Comparison of ENCODE assay signal across 17 cellular contexts in genomic region chr1:113879459-113880038, GRCh38. TPM values are rescaled to one million over a fixed set of nuclear protein-coding genes. Genes with fewer than 3 reads are reported as not detected.
DNase-seq lines count a peak whose midpoint lies in the region; ATAC-seq, FAIRE-seq and TF ChIP-seq lines count a peak whose summit lies in the region.
"Had no signal": no experiment of that assay in that cellular context is flagged by ENCODE, and none has a peak within 500 bp of the region (broad histone marks: within the 10 kb centered on the region; RNA-seq: fewer than 3 reads in every experiment).

No MANE protein-coding gene starts in this region.

- no peaks in the 10 kb centered on the region for H3K36me3 Mint-ChIP-seq in neural progenitor cell

- BruUV-seq in A673 (replicated peaks; lab: Mats Ljungman, UMichigan): no TSS peak

- no peak overlapping the region for H2BK120ac ChIP-seq in H1 (replicated peaks; ENCODE audit: low read depth, low read length)

- H3K36me3 ChIP-seq in H1 (ENCODE audit: control insufficient read depth in 2 of 4, insufficient read depth in 4 of 4, low read length in 3 of 4) (no peaks in the 10 kb centered on the region), neural progenitor cell (no peaks in the 10 kb centered on the region), A673 (ENCODE audit: insufficient read depth, low read length, poor library complexity, severe bottlenecking) (no peaks in the 10 kb centered on the region)

- TF ChIP-seq EP300 in H1 (IDR thresholded peaks at IDR 0.05; ENCODE audit: borderline replicate concordance in 1 of 2, low read depth in 2 of 2, low read length in 2 of 2): no peak

- WGBS in H1 (ENCODE audit: extremely low coverage in 1 of 2, insufficient coverage in 1 of 2, insufficient read length in 1 of 2, insufficient replicate concordance in 2 of 2, low coverage in 1 of 2, low lambda C conversion rate in 2 of 2, missing lambda C conversion rate in 1 of 2), 2 experiments: 91% methylated on average over 4 of the region's 4 CpGs; no CpG with 5 or more reads in 1 of the 2 experiments

- no peaks in the 10 kb centered on the region; the same call in 1 of the 2 replicates for H3K23me2 ChIP-seq in H1 (ENCODE audit: low read depth, low read length)

- H3K4me1 Mint-ChIP-seq in neural progenitor cell: no peaks in the 10 kb centered on the region

- no peak overlapping the region for H3K23ac ChIP-seq in H1 (ENCODE audit: insufficient read length)

- no peak overlapping the region for H3K4me2 ChIP-seq in H1 (ENCODE audit: insufficient read depth in 1 of 2, low read depth in 2 of 2, low read length in 2 of 2)
- no peak overlapping the region for H3K4me2 ChIP-seq in neural progenitor cell

- H3K4me1 ChIP-seq in H1 (replicated peaks in 1 of 4; ENCODE audit: control insufficient read depth in 3 of 4, insufficient read depth in 4 of 4, low read length in 3 of 4) (no peaks in the 10 kb centered on the region), neural progenitor cell (peaks cover 14% of the 10 kb centered on the region), A673 (ENCODE audit: insufficient read depth, low read length, poor library complexity, severe bottlenecking) (no peaks in the 10 kb centered on the region)

- peaks cover 8% of the 10 kb centered on the region for H3F3A ChIP-seq in neural progenitor cell (ENCODE audit: low read depth)

- FAIRE-seq in H1 (lab: Jason Lieb, UNC): no peak
- FAIRE-seq: urothelium cell line had no signal

- no peak overlapping the region for H3K27ac Mint-ChIP-seq in neural progenitor cell
- H3K27ac Mint-ChIP-seq: stimulated activated naive B cell treated with anti-CD40 and anti-IgM and Interleukin-4, amounts not matched to agents 10 μg/mL and 1 μg/mL and 100 μg/mL, for 72 hours had no signal

- no peak overlapping the region for H2AK5ac ChIP-seq in H1 (ENCODE audit: low read depth, low read length)

- H2BK5ac ChIP-seq in H1 (ENCODE audit: low read depth, low read length): no peak overlapping the region

- TF ChIP-seq CTCF in H1 (IDR thresholded peaks at IDR 0.05; ENCODE audit: control extremely low read depth in 1 of 3, insufficient read depth in 1 of 3, low read depth in 1 of 3, low read length in 3 of 3): no peak
- no peak for TF ChIP-seq CTCF in neural progenitor cell (IDR thresholded peaks at IDR 0.05)
- TF ChIP-seq CTCF in RWPE1 (conservative IDR thresholded peaks at IDR 0.05; ENCODE audit: low read depth): no peak
- no peak for TF ChIP-seq CTCF in A673 (conservative IDR thresholded peaks at IDR 0.05; ENCODE audit: low read depth, low read length)

- no peak overlapping the region for H2BK12ac ChIP-seq in H1 (ENCODE audit: low read depth, low read length)

- H4K20me1 ChIP-seq in H1 (replicated peaks in 1 of 2; ENCODE audit: control insufficient read depth in 1 of 2, insufficient read depth in 2 of 2, low read length in 2 of 2) (no peaks in the 10 kb centered on the region), neural progenitor cell (ENCODE audit: low read depth) (no peaks in the 10 kb centered on the region)

- H2AFZ ChIP-seq in H1 (ENCODE audit: low read length): peak overlapping the region; percentile 20; the same call in 1 of the 2 replicates
- H2AFZ ChIP-seq in neural progenitor cell (replicated peaks): no peak overlapping the region

- no peak overlapping the region for H3K14ac ChIP-seq in H1 (ENCODE audit: insufficient read length)

- H3K27ac ChIP-seq in H1 (ENCODE audit: low read depth, low read length): no peak overlapping the region
- H3K27ac ChIP-seq in neural progenitor cell: no peak overlapping the region
- H3K27ac ChIP-seq in RWPE1: no peak overlapping the region
- H3K27ac ChIP-seq in A673 (ENCODE audit: low read depth, low read length, poor library complexity, severe bottlenecking): no peak overlapping the region

- TF ChIP-seq POLR2A in H1 (IDR thresholded peaks at IDR 0.05; ENCODE audit: control extremely low read depth in 1 of 2, low read depth in 2 of 2, low read length in 2 of 2): no peak

- no peak overlapping the region for H4K5ac ChIP-seq in H1 (ENCODE audit: insufficient read length, low read depth, low read length)

- H3K27me3 Mint-ChIP-seq in neural progenitor cell (ENCODE audit: insufficient read depth, low read depth): no peaks in the 10 kb centered on the region
- H3K27me3 Mint-ChIP-seq: activated naive CD8-positive, alpha-beta T cell; stimulated activated naive B cell treated with anti-CD40 and anti-IgM and Interleukin-4, amounts not matched to agents 10 μg/mL and 1 μg/mL and 100 μg/mL, for 72 hours had no signal

- no peak overlapping the region for H3K4ac ChIP-seq in H1 (replicated peaks; ENCODE audit: insufficient read length, low read depth, low read length)

- H3K79me1 ChIP-seq in H1 (ENCODE audit: low read depth, low read length): no peaks in the 10 kb centered on the region

- H3K9me3 ChIP-seq in H1 (ENCODE audit: insufficient read depth in 2 of 2, low read depth in 1 of 2, low read length in 1 of 2) (no peaks in the 10 kb centered on the region), neural progenitor cell (ENCODE audit: low read depth) (no peaks in the 10 kb centered on the region), A673 (ENCODE audit: low read depth, low read length, poor library complexity, severe bottlenecking) (no peaks in the 10 kb centered on the region)

- TF ChIP-seq RAD21 in H1 (IDR thresholded peaks at IDR 0.05 in 1 of 2, conservative IDR thresholded peaks at IDR 0.05 in 1 of 2; ENCODE audit: low read depth in 2 of 2, low read length in 2 of 2): no peak

- peak; percentile 1 for ATAC-seq in GM18861 (IDR thresholded peaks at IDR 0.05; ENCODE audit: unreplicated experiment)
- ATAC-seq: sciatic nerve; stimulated activated naive B cell treated with anti-CD40 and anti-IgM and Interleukin-4, amounts not matched to agents 10 μg/mL and 1 μg/mL and 100 μg/mL, for 72 hours had no signal

- H3K9ac ChIP-seq in H1 (replicated peaks in 1 of 4; ENCODE audit: extremely low read depth in 1 of 4, low read depth in 3 of 4, low read length in 3 of 4): no peak overlapping the region
- no peak overlapping the region for H3K9ac ChIP-seq in neural progenitor cell

- no peaks in the 10 kb centered on the region for H3K9me3 Mint-ChIP-seq in neural progenitor cell
- H3K9me3 Mint-ChIP-seq: endodermal cell; stimulated activated naive B cell treated with anti-CD40 and anti-IgM and Interleukin-4, amounts not matched to agents 10 μg/mL and 1 μg/mL and 100 μg/mL, for 72 hours had no signal

- no peak overlapping the region for H3K56ac ChIP-seq in H1 (replicated peaks; ENCODE audit: insufficient read length, low read depth, low read length)

- CTCF ChIA-PET in H1 (lab: Charles Lee; ENCODE audit: partially characterized antibody) (interaction anchor here (0.6 to 1.7 kb wide), 2 partner anchors 45 to 241 kb away, joined by 3 to 8 read pairs; no protein-coding TSS in a partner anchor), RWPE1 (lab: Yijun Ruan, JAX) (no interaction called here), A673 (lab: Charles Lee) (no interaction called here)

- POLR2A ChIA-PET in H1 (lab: Charles Lee; ENCODE audit: partially characterized antibody): interaction anchor here (1.3 kb wide), 1 partner anchor 26 kb away, joined by 3 read pairs; no protein-coding TSS in a partner anchor
- POLR2A ChIA-PET in RWPE1 (lab: Yijun Ruan, JAX; ENCODE audit: low non-redundant PET): no interaction called here
- POLR2A ChIA-PET in A673 (lab: Charles Lee; ENCODE audit: low non-redundant PET): no interaction called here

- no peak overlapping the region for H4K8ac ChIP-seq in H1 (ENCODE audit: extremely low read depth, insufficient read depth, low read length)

- H3K4me3 ChIP-seq in H1 (ENCODE audit: extremely low read depth in 1 of 4, insufficient read depth in 2 of 4, low read depth in 3 of 4, low read length in 4 of 4): no peak overlapping the region
- no peak overlapping the region for H3K4me3 ChIP-seq in neural progenitor cell
- no peak overlapping the region for H3K4me3 ChIP-seq in A673 (ENCODE audit: low read depth, low read length, poor library complexity, severe bottlenecking)
- H3K4me3 ChIP-seq: lung had no signal

- H3K79me2 ChIP-seq in H1 (ENCODE audit: control insufficient read depth in 1 of 2, insufficient read depth in 2 of 2, low read length in 2 of 2) (no peaks in the 10 kb centered on the region), neural progenitor cell (ENCODE audit: low read depth) (no peaks in the 10 kb centered on the region)

- H2BK15ac ChIP-seq in H1 (ENCODE audit: low read length): no peak overlapping the region

- H2BK20ac ChIP-seq in H1 (ENCODE audit: low read length): no peak overlapping the region

- intact Hi-C loops in A673 (cut with micrococcal nuclease; ENCODE audit: unreplicated experiment): no loop called here

- no peak overlapping the region for H4K91ac ChIP-seq in H1 (replicated peaks; ENCODE audit: insufficient read length, low read length)

- DNase-seq in HT-29 (ENCODE audit: low spot score) (peak; percentile 13), H1 (ENCODE audit: low read depth in 1 of 2, low spot score in 2 of 2) (no peak), neural progenitor cell (ENCODE audit: low spot score) (no peak), RWPE1 (ENCODE audit: low spot score) (no peak), A673 (ENCODE audit: low spot score) (no peak)
- DNase-seq: caudate nucleus; endodermal cell; foreskin melanocyte; NCI-H1105 treated with DMSO at 0.1 percent for 48 hours; NCI-H2227 treated with DMSO at 0.1 percent for 48 hours; stimulated activated naive B cell treated with anti-CD40 and anti-IgM and Interleukin-4, amounts not matched to agents 10 μg/mL and 1 μg/mL and 100 μg/mL, for 72 hours had no signal

- no peak overlapping the region for H3K4me3 Mint-ChIP-seq in neural progenitor cell
- H3K4me3 Mint-ChIP-seq: activated naive CD8-positive, alpha-beta T cell; endodermal cell; stimulated activated naive B cell treated with anti-CD40 and anti-IgM and Interleukin-4, amounts not matched to agents 10 μg/mL and 1 μg/mL and 100 μg/mL, for 72 hours had no signal

- no peaks in the 10 kb centered on the region; a peak in 1 of 7 replicates for H3K27me3 ChIP-seq in H1 (replicated peaks in 1 of 4; ENCODE audit: control insufficient read depth in 3 of 4, extremely low read depth in 1 of 4, insufficient read depth in 3 of 4, low read length in 3 of 4)
- H3K27me3 ChIP-seq in neural progenitor cell: no peaks in the 10 kb centered on the region
- H3K27me3 ChIP-seq in A673 (replicated peaks; ENCODE audit: insufficient read depth, low read depth, low read length, poor library complexity): no peaks in the 10 kb centered on the region

- no peak overlapping the region for H3K18ac ChIP-seq in H1 (ENCODE audit: extremely low read depth, low read length)

RNA-seq across cellular contexts. Expression of gene BCL2L15, which starts 7.8 kb away (rescaled TPM):
- 18.2 and 23.4 TPM in 2 replicates for total RNA-seq in HT-29 (2014; rRNA removed; shearing (Covaris generic))
- 0.11 and 0.32 TPM in 2 replicates for total RNA-seq in H1 (2021; fragmentation: NEBNext Ultra II Directional; extraction: Animal tissue kit (Norgen Biotek cat#: 25700))
- polyA plus RNA-seq in H1 (2011; rRNA removed): 0.22 and 0.36 TPM in 2 replicates
- polyA plus RNA-seq in H1 (2011; cell fraction: cytosol; rRNA removed): 0.05 TPM
- polyA plus RNA-seq in H1 (2011; cell fraction: nucleus; rRNA removed): 0.06 TPM
- polyA plus RNA-seq in H1 (2012, experiment 1 of 2): 0.05 to 1.4 TPM in 2 of 4 replicates, not detected in the others
- polyA plus RNA-seq in H1 (2012, experiment 2 of 2): not detected
- polyA plus RNA-seq in H1 (2013, experiment 1 of 2): 0.26 TPM
- polyA plus RNA-seq in H1 (2013, experiment 2 of 2): 1.2 TPM
- polyA minus RNA-seq in H1 (2011; rRNA and poly(A)+ RNA removed): 0.16 TPM in 1 of 2 replicates, not detected in the other
- polyA minus RNA-seq in H1 (2011; cell fraction: cytosol; rRNA and poly(A)+ RNA removed): not detected
- polyA minus RNA-seq in H1 (2011; cell fraction: nucleus; rRNA and poly(A)+ RNA removed): 0.30 TPM
- total RNA-seq in neural progenitor cell (ENCODE audit: low replicate concordance) (0.04 and 0.31 TPM in 2 replicates), A673 (2021) (1.1 TPM in 2 replicates)
- total RNA-seq: SK-MEL-5 had no signal

RNA-seq across cellular contexts. Expression of gene PTPN22, which starts 8.0 kb away (rescaled TPM):
- 0.05 TPM in 1 of 2 replicates, not detected in the other for total RNA-seq in HT-29 (2014; rRNA removed; shearing (Covaris generic))
- not detected in 2 replicates for total RNA-seq in H1 (2021; fragmentation: NEBNext Ultra II Directional; extraction: Animal tissue kit (Norgen Biotek cat#: 25700))
- not detected in 2 replicates for polyA plus RNA-seq in H1 (2011; rRNA removed)
- polyA plus RNA-seq in H1 (2011; cell fraction: cytosol; rRNA removed): not detected
- polyA plus RNA-seq in H1 (2011; cell fraction: nucleus; rRNA removed): not detected
- polyA plus RNA-seq in H1 (2012, experiment 1 of 2): not detected in 4 replicates
- not detected for polyA plus RNA-seq in H1 (2012, experiment 2 of 2)
- not detected for polyA plus RNA-seq in H1 (2013, experiment 1 of 2)
- polyA plus RNA-seq in H1 (2013, experiment 2 of 2): 0.09 TPM
- polyA minus RNA-seq in H1 (2011; rRNA and poly(A)+ RNA removed): not detected in 2 replicates
- not detected for polyA minus RNA-seq in H1 (2011; cell fraction: cytosol; rRNA and poly(A)+ RNA removed)
- not detected for polyA minus RNA-seq in H1 (2011; cell fraction: nucleus; rRNA and poly(A)+ RNA removed)
- total RNA-seq in neural progenitor cell (ENCODE audit: low replicate concordance) (not detected in 2 replicates), A673 (2021) (0.09 and 0.26 TPM in 2 replicates)
- total RNA-seq: endodermal cell had no signal

RNA-seq across cellular contexts. Expression of gene AP4B1, which starts 25.1 kb away (rescaled TPM):
- total RNA-seq in HT-29 (2014; rRNA removed; shearing (Covaris generic)): 6.7 and 12.5 TPM in 2 replicates
- total RNA-seq in H1 (2021; fragmentation: NEBNext Ultra II Directional; extraction: Animal tissue kit (Norgen Biotek cat#: 25700)): 8.9 and 11.7 TPM in 2 replicates
- 7.5 and 9.0 TPM in 2 replicates for polyA plus RNA-seq in H1 (2011; rRNA removed)
- polyA plus RNA-seq in H1 (2011; cell fraction: cytosol; rRNA removed): 13.3 TPM
- 11.7 TPM for polyA plus RNA-seq in H1 (2011; cell fraction: nucleus; rRNA removed)
- polyA plus RNA-seq in H1 (2012, experiment 1 of 2): 11.6 to 14.0 TPM (median 11.8 TPM) in 4 replicates
- 2.1 TPM for polyA plus RNA-seq in H1 (2012, experiment 2 of 2)
- polyA plus RNA-seq in H1 (2013, experiment 1 of 2): 7.6 TPM
- polyA plus RNA-seq in H1 (2013, experiment 2 of 2): 6.7 TPM
- 7.9 and 10.9 TPM in 2 replicates for polyA minus RNA-seq in H1 (2011; rRNA and poly(A)+ RNA removed)
- 6.4 TPM for polyA minus RNA-seq in H1 (2011; cell fraction: cytosol; rRNA and poly(A)+ RNA removed)
- 6.9 TPM for polyA minus RNA-seq in H1 (2011; cell fraction: nucleus; rRNA and poly(A)+ RNA removed)
- total RNA-seq in neural progenitor cell (ENCODE audit: low replicate concordance) (13.1 and 27.7 TPM in 2 replicates), A673 (2021) (42.7 and 48.9 TPM in 2 replicates)

RNA-seq across cellular contexts. Expression of gene DCLRE1B, which starts 25.6 kb away (rescaled TPM):
- total RNA-seq in HT-29 (2014; rRNA removed; shearing (Covaris generic)): 6.2 and 7.3 TPM in 2 replicates
- total RNA-seq in H1 (2021; fragmentation: NEBNext Ultra II Directional; extraction: Animal tissue kit (Norgen Biotek cat#: 25700)): 11.0 TPM in 2 replicates
- polyA plus RNA-seq in H1 (2011; rRNA removed): 5.5 and 7.8 TPM in 2 replicates
- 5.2 TPM for polyA plus RNA-seq in H1 (2011; cell fraction: cytosol; rRNA removed)
- polyA plus RNA-seq in H1 (2011; cell fraction: nucleus; rRNA removed): 5.7 TPM
- polyA plus RNA-seq in H1 (2012, experiment 1 of 2): 6.7 to 9.3 TPM (median 8.8 TPM) in 4 replicates
- 4.9 TPM for polyA plus RNA-seq in H1 (2012, experiment 2 of 2)
- polyA plus RNA-seq in H1 (2013, experiment 1 of 2): 7.4 TPM
- 6.6 TPM for polyA plus RNA-seq in H1 (2013, experiment 2 of 2)
- 8.0 and 8.9 TPM in 2 replicates for polyA minus RNA-seq in H1 (2011; rRNA and poly(A)+ RNA removed)
- 8.0 TPM for polyA minus RNA-seq in H1 (2011; cell fraction: cytosol; rRNA and poly(A)+ RNA removed)
- polyA minus RNA-seq in H1 (2011; cell fraction: nucleus; rRNA and poly(A)+ RNA removed): 3.5 TPM
- 8.0 and 11.9 TPM in 2 replicates for total RNA-seq in neural progenitor cell (ENCODE audit: low replicate concordance)
- 30.2 and 34.6 TPM in 2 replicates for total RNA-seq in A673 (2021)

RNA-seq across cellular contexts. Expression of gene HIPK1, which starts 49.6 kb away (rescaled TPM):
- total RNA-seq in HT-29 (2014; rRNA removed; shearing (Covaris generic)): 18.9 and 19.4 TPM in 2 replicates
- 63.0 and 64.3 TPM in 2 replicates for total RNA-seq in H1 (2021; fragmentation: NEBNext Ultra II Directional; extraction: Animal tissue kit (Norgen Biotek cat#: 25700))
- polyA plus RNA-seq in H1 (2011; rRNA removed): 40.4 and 46.2 TPM in 2 replicates
- polyA plus RNA-seq in H1 (2011; cell fraction: cytosol; rRNA removed): 29.4 TPM
- 45.2 TPM for polyA plus RNA-seq in H1 (2011; cell fraction: nucleus; rRNA removed)
- polyA plus RNA-seq in H1 (2012, experiment 1 of 2): 21.2 to 32.8 TPM (median 26.6 TPM) in 4 replicates
- polyA plus RNA-seq in H1 (2012, experiment 2 of 2): 3.0 TPM
- 20.3 TPM for polyA plus RNA-seq in H1 (2013, experiment 1 of 2)
- 19.9 TPM for polyA plus RNA-seq in H1 (2013, experiment 2 of 2)
- polyA minus RNA-seq in H1 (2011; rRNA and poly(A)+ RNA removed): 191 and 223 TPM in 2 replicates
- 62.8 TPM for polyA minus RNA-seq in H1 (2011; cell fraction: cytosol; rRNA and poly(A)+ RNA removed)
- polyA minus RNA-seq in H1 (2011; cell fraction: nucleus; rRNA and poly(A)+ RNA removed): 55.2 TPM
- 37.1 and 41.3 TPM in 2 replicates for total RNA-seq in neural progenitor cell (ENCODE audit: low replicate concordance)
- 71.8 and 81.3 TPM in 2 replicates for total RNA-seq in A673 (2021)
